Comparison of ENCODE assay signal across 8 cellular contexts in the genomic region with DNA sequence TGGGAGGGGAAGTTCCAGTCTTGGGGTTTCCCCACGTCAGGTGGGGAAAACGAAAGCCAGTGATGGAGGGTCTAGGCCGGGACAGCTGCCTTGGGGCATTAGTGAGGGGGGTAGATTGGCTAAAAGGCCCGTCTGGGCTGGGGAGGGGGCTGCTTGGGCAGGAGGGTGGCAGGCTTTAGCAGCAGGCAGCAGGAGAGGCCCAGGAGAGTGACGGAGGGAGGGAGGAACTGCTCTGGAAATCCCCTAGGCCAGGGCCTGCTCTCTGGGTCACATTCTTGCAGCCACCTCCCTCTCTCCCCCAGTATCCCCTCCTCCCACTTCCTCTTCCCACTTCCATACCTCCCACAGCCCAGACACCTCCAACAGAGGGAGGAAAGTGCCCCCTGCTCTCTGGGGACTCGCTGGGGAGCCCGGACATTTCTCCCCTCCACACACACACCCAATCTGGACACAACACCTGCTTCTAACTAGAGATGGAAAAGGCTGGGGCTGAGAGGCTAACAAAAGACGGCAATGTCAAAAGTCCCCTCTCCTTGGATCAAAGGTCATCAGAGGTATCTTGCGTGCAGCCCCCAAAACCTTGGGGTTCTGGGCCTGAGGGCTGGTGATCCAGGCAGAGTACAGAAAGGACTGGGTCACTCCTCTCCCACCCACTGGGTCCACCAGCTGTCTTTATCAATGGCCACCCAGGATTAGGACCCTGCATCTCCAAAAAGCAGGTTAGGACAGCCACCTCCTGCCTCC. TPM values are rescaled to one million over a fixed set of nuclear protein-coding genes. Genes with fewer than 3 reads are reported as not detected.
A peak's percentile ranks its signal among the peaks of the same experiment; 100 is the strongest.
DNase-seq lines count a peak whose midpoint lies in the region; ATAC-seq and TF ChIP-seq lines count a peak whose summit lies in the region.

No MANE protein-coding gene starts in this region.

- peak; percentile 41 for ATAC-seq in activated naive CD8-positive, alpha-beta T cell treated with anti-CD3 and anti-CD28 coated beads, Interleukin-2, amount 50 U/mL, for 24 hours
- no peak for ATAC-seq in GM21737 (IDR thresholded peaks at IDR 0.05; ENCODE audit: unreplicated experiment)

- peaks cover 18% of the 10 kb centered on the region for H3K4me1 ChIP-seq in thymus (ENCODE audit: control insufficient read depth, insufficient read depth, low read length)

- no peak for TF ChIP-seq CTCF in HL-60 (IDR thresholded peaks at IDR 0.05; ENCODE audit: insufficient read depth, low read length)

- no peaks in the 10 kb centered on the region for H3K9me3 ChIP-seq in thymus (ENCODE audit: control insufficient read depth)

- peaks cover 1% of the 10 kb centered on the region for H3K27me3 Mint-ChIP-seq in activated naive CD8-positive, alpha-beta T cell treated with anti-CD3 and anti-CD28 coated beads, Interleukin-2, amount 50 U/mL, for 24 hours

- H3K27ac ChIP-seq in HL-60 (replicated peaks) (peak overlapping the region; percentile 72), thymus (ENCODE audit: low read depth) (peak overlapping the region; percentile 37)

- peak; percentile 18 for DNase-seq in COLO668 (lab: John Stamatoyannopoulos, UW; ENCODE audit: unreplicated experiment)
- peak in 1 of 2 experiments; percentile 60 for DNase-seq in HL-60 (ENCODE audit: low read depth in 1 of 2, low spot score in 1 of 2)
- DNase-seq in activated naive CD8-positive, alpha-beta T cell treated with anti-CD3 and anti-CD28 coated beads, Interleukin-2, amount 50 U/mL, for 24 hours, result peak; percentile 57
- DNase-seq in left kidney (ENCODE audit: low read depth, low spot score), result peak; percentile 58
- DNase-seq in KG1 (lab: John Stamatoyannopoulos, UW), result no peak
- DNase-seq in SK-N-DZ (ENCODE audit: low spot score), result no peak

- H3K4me1 Mint-ChIP-seq in activated naive CD8-positive, alpha-beta T cell treated with anti-CD3 and anti-CD28 coated beads, Interleukin-2, amount 50 U/mL, for 24 hours, result peaks cover 63% of the 10 kb centered on the region

- H3K36me3 ChIP-seq in thymus (ENCODE audit: control insufficient read depth, insufficient read depth), result peaks cover 13% of the 10 kb centered on the region

- peak overlapping the region; percentile 94 for H3K27ac Mint-ChIP-seq in activated naive CD8-positive, alpha-beta T cell treated with anti-CD3 and anti-CD28 coated beads, Interleukin-2, amount 50 U/mL, for 24 hours

- peaks cover 23% of the 10 kb centered on the region for H3K36me3 Mint-ChIP-seq in activated naive CD8-positive, alpha-beta T cell treated with anti-CD3 and anti-CD28 coated beads, Interleukin-2, amount 50 U/mL, for 24 hours (ENCODE audit: low read depth)

- H3K27me3 ChIP-seq in HL-60 (ENCODE audit: insufficient read depth, poor library complexity, severe bottlenecking) (no peaks in the 10 kb centered on the region), thymus (ENCODE audit: control insufficient read depth, insufficient read depth) (peaks cover 8% of the 10 kb centered on the region)

- peak overlapping the region; percentile 96 for H3K4me3 Mint-ChIP-seq in activated naive CD8-positive, alpha-beta T cell treated with anti-CD3 and anti-CD28 coated beads, Interleukin-2, amount 50 U/mL, for 24 hours

- H3K4me3 ChIP-seq in HL-60 (replicated peaks; ENCODE audit: insufficient read depth, low read length) (peak overlapping the region; percentile 71), thymus (ENCODE audit: low read length) (peak overlapping the region; percentile 92)

- no peaks in the 10 kb centered on the region for H3K9me3 Mint-ChIP-seq in activated naive CD8-positive, alpha-beta T cell treated with anti-CD3 and anti-CD28 coated beads, Interleukin-2, amount 50 U/mL, for 24 hours

- WGBS in thymus, result 31% methylated on average over 9 of the region's 9 CpGs

RNA-seq across cellular contexts. Expression of gene NFKBIE, which starts 1.8 kb away (rescaled TPM):
- polyA plus RNA-seq in thymus, result 16.4 TPM
- 17.0 and 22.0 TPM in 2 replicates for polyA plus RNA-seq in SK-N-DZ (2014; cell fraction: cytosol; rRNA removed)
- polyA plus RNA-seq in SK-N-DZ (2014; cell fraction: nucleus; rRNA removed), result 19.9 and 24.9 TPM in 2 replicates

RNA-seq across cellular contexts. Expression of gene SLC35B2, which starts 6.2 kb away (rescaled TPM):
- polyA plus RNA-seq in thymus, result 18.8 TPM
- polyA plus RNA-seq in SK-N-DZ (2014; cell fraction: cytosol; rRNA removed), result 52.7 and 59.7 TPM in 2 replicates
- polyA plus RNA-seq in SK-N-DZ (2014; cell fraction: nucleus; rRNA removed), result 39.2 and 41.2 TPM in 2 replicates

RNA-seq across cellular contexts. Expression of gene TMEM151B, which starts 6.7 kb away (rescaled TPM):
- polyA plus RNA-seq in thymus, result 0.50 TPM
- 32.0 and 34.0 TPM in 2 replicates for polyA plus RNA-seq in SK-N-DZ (2014; cell fraction: cytosol; rRNA removed)
- polyA plus RNA-seq in SK-N-DZ (2014; cell fraction: nucleus; rRNA removed), result 61.6 and 74.8 TPM in 2 replicates

RNA-seq across cellular contexts. Expression of gene HSP90AB1, which starts 16.6 kb away (rescaled TPM):
- 252 TPM for polyA plus RNA-seq in thymus
- polyA plus RNA-seq in SK-N-DZ (2014; cell fraction: cytosol; rRNA removed), result 1,614 and 1,776 TPM in 2 replicates
- polyA plus RNA-seq in SK-N-DZ (2014; cell fraction: nucleus; rRNA removed), result 579 and 767 TPM in 2 replicates

RNA-seq across cellular contexts. Expression of gene SLC29A1, which starts 40.1 kb away (rescaled TPM):
- 17.9 TPM for polyA plus RNA-seq in thymus
- 53.3 and 54.4 TPM in 2 replicates for polyA plus RNA-seq in SK-N-DZ (2014; cell fraction: cytosol; rRNA removed)
- polyA plus RNA-seq in SK-N-DZ (2014; cell fraction: nucleus; rRNA removed), result 213 and 272 TPM in 2 replicates

Comparison
In these comparisons a context has a peak if more than half of its experiments do, and no peak if none do; other contexts are left out.
1. DNase-seq: peak in COLO668 (single experiment), activated naive CD8-positive, alpha-beta T cell treated with anti-CD3 and anti-CD28 coated beads, Interleukin-2, amount 50 U/mL, for 24 hours (single experiment) and left kidney (single experiment); none in KG1 (single experiment) and SK-N-DZ (single experiment).